Comparison of ENCODE assay signal across 20 cellular contexts in the genomic region with DNA sequence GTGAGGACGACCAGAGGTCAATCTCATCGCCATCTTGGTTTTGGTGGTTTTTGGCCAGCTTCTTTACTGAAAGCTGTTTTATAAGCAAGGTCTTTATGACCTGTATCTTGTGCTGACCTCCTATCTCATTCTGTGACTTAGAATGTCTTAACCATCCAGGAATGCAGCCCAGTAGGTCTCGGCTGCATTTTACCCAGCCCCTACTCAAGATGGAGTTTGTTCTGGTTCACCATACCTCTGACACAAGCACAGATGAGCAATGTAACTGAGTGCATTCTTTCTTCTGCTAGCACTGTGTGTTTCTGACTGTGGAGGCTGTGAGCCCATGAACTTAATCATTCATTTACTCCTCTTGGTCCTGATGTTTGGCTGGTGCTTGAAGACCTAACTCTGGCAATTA.
"Had no signal": no experiment of that assay in that cellular context is flagged by ENCODE, and none has a peak within 500 bp of the region (broad histone marks: within the 10 kb centered on the region; RNA-seq: fewer than 3 reads in every experiment).

No MANE protein-coding gene starts in this region.

- H3K4me3 ChIP-seq: dorsolateral prefrontal cortex, esophagus muscularis mucosa, gastrocnemius medialis, heart right ventricle, lung, testis, tibial nerve had no signal

- H3K9me3 Mint-ChIP-seq: naive thymus-derived CD8-positive, alpha-beta T cell; stimulated activated memory B cell treated with anti-CD40 and anti-IgM and Interleukin-4, amounts not matched to agents 10 μg/mL and 1 μg/mL and 100 μg/mL, for 72 hours; stimulated activated naive CD8-positive, alpha-beta T cell treated with anti-CD3 and anti-CD28 coated beads, Interleukin-15, Interleukin-2, amounts not matched to agents 100 ng/mL and 50 ng/mL, for 24 hours had no signal

- H3K4me1 Mint-ChIP-seq: immature natural killer cell; naive thymus-derived CD8-positive, alpha-beta T cell; stimulated activated memory B cell treated with anti-CD40 and anti-IgM and Interleukin-4, amounts not matched to agents 10 μg/mL and 1 μg/mL and 100 μg/mL, for 72 hours had no signal

- H3K4me1 ChIP-seq: esophagus muscularis mucosa, gastrocnemius medialis, heart right ventricle, testis, tibial nerve had no signal

- H3K27ac ChIP-seq: dorsolateral prefrontal cortex, epithelial cell of prostate, esophagus muscularis mucosa, gastrocnemius medialis, heart right ventricle, neutrophil, testis, tibial nerve had no signal

- ATAC-seq: gastrocnemius medialis; heart right ventricle; left colon; left ventricle myocardium superior; naive thymus-derived CD8-positive, alpha-beta T cell; sciatic nerve; stimulated activated memory B cell treated with anti-CD40 and anti-IgM and Interleukin-4, amounts not matched to agents 10 μg/mL and 1 μg/mL and 100 μg/mL, for 72 hours had no signal

- H3K9me3 ChIP-seq: esophagus muscularis mucosa, gastrocnemius medialis, heart right ventricle, neutrophil, testis, tibial nerve had no signal

- H3K27ac Mint-ChIP-seq: immature natural killer cell; naive thymus-derived CD8-positive, alpha-beta T cell; stimulated activated memory B cell treated with anti-CD40 and anti-IgM and Interleukin-4, amounts not matched to agents 10 μg/mL and 1 μg/mL and 100 μg/mL, for 72 hours; stimulated activated naive CD8-positive, alpha-beta T cell treated with anti-CD3 and anti-CD28 coated beads, Interleukin-15, Interleukin-2, amounts not matched to agents 100 ng/mL and 50 ng/mL, for 24 hours had no signal

- H3K36me3 Mint-ChIP-seq: immature natural killer cell; naive thymus-derived CD8-positive, alpha-beta T cell; stimulated activated memory B cell treated with anti-CD40 and anti-IgM and Interleukin-4, amounts not matched to agents 10 μg/mL and 1 μg/mL and 100 μg/mL, for 72 hours had no signal

- DNase-seq: cortex of kidney; dorsolateral prefrontal cortex; effector memory CD4-positive, alpha-beta T cell; gastrocnemius medialis; heart right ventricle; immature natural killer cell; left colon; left ventricle myocardium superior; naive thymus-derived CD8-positive, alpha-beta T cell; posterior cingulate gyrus; stimulated activated CD4-positive, alpha-beta T cell treated with anti-CD3 and anti-CD28 coated beads, Interleukin-4, amount 100 ng/mL, for 1 hour; testis had no signal

- H3K4me3 Mint-ChIP-seq: immature natural killer cell; naive thymus-derived CD8-positive, alpha-beta T cell; stimulated activated memory B cell treated with anti-CD40 and anti-IgM and Interleukin-4, amounts not matched to agents 10 μg/mL and 1 μg/mL and 100 μg/mL, for 72 hours; stimulated activated naive CD8-positive, alpha-beta T cell treated with anti-CD3 and anti-CD28 coated beads, Interleukin-15, Interleukin-2, amounts not matched to agents 100 ng/mL and 50 ng/mL, for 24 hours had no signal

- H3K27me3 Mint-ChIP-seq: stimulated activated memory B cell treated with anti-CD40 and anti-IgM and Interleukin-4, amounts not matched to agents 10 μg/mL and 1 μg/mL and 100 μg/mL, for 72 hours had no signal

- H3K36me3 ChIP-seq: esophagus muscularis mucosa, gastrocnemius medialis, heart right ventricle, neutrophil, tibial nerve had no signal

- H3K27me3 ChIP-seq: dorsolateral prefrontal cortex, esophagus muscularis mucosa, gastrocnemius medialis, heart right ventricle, neutrophil, testis, tibial nerve had no signal
